In genomic region chr5:116011046-116011445, GRCh38 we compare ENCODE assay signal across 1 cellular context.
TF ChIP-seq lines count a peak whose summit lies in the region.

No MANE protein-coding gene starts in this region.

TF ChIP-seq in IMR-90, 13 proteins besides CTCF, POLR2A, EP300 and RAD21:
- TF ChIP-seq, protein P1, sequence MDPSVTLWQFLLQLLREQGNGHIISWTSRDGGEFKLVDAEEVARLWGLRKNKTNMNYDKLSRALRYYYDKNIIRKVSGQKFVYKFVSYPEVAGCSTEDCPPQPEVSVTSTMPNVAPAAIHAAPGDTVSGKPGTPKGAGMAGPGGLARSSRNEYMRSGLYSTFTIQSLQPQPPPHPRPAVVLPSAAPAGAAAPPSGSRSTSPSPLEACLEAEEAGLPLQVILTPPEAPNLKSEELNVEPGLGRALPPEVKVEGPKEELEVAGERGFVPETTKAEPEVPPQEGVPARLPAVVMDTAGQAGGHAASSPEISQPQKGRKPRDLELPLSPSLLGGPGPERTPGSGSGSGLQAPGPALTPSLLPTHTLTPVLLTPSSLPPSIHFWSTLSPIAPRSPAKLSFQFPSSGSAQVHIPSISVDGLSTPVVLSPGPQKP (IDR thresholded peaks at IDR 0.05; ENCODE audit: borderline replicate concordance, low read depth, low read length): no peak
- no peak for TF ChIP-seq BHLHE40 (IDR thresholded peaks at IDR 0.05; ENCODE audit: low read depth, low read length)
- TF ChIP-seq, protein P2, sequence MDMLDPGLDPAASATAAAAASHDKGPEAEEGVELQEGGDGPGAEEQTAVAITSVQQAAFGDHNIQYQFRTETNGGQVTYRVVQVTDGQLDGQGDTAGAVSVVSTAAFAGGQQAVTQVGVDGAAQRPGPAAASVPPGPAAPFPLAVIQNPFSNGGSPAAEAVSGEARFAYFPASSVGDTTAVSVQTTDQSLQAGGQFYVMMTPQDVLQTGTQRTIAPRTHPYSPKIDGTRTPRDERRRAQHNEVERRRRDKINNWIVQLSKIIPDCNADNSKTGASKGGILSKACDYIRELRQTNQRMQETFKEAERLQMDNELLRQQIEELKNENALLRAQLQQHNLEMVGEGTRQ (IDR thresholded peaks at IDR 0.05; ENCODE audit: low read depth, low read length): no peak
